Comparison of ENCODE assay signal across 7 cellular contexts in genomic region chr10:84352251-84352842, GRCh38. TPM values are rescaled to one million over a fixed set of nuclear protein-coding genes. Genes with fewer than 3 reads are reported as not detected.
DNase-seq lines count a peak whose midpoint lies in the region; ATAC-seq and TF ChIP-seq lines count a peak whose summit lies in the region.

No MANE protein-coding gene starts in this region.

- no peak overlapping the region for H3K4me3 Mint-ChIP-seq in WTC11

- peaks cover 12% of the 10 kb centered on the region for H3K9me3 Mint-ChIP-seq in WTC11

- H3K36me3 Mint-ChIP-seq in WTC11 = peaks cover 14% of the 10 kb centered on the region

- peak; percentile 57 for DNase-seq in Jurkat, Clone E6-1 (ENCODE audit: low read depth, low spot score)
- peak; percentile 82 for DNase-seq in WTC11 (ENCODE audit: low spot score)
- DNase-seq in breast epithelium (ENCODE audit: low spot score in 2 of 2) = peak in 1 of 2 donors; percentile 36
- peak; percentile 69 for DNase-seq in left kidney (ENCODE audit: low read depth, low spot score)
- DNase-seq in stimulated activated CD8-positive, alpha-beta memory T cell treated with anti-CD3 and anti-CD28 coated beads, Interleukin-12 subunit alpha, Interleukin-12 subunit beta, amount 100 ng/mL, for 24 hours (ENCODE audit: extremely low read depth) = peak; percentile 30

- no peaks in the 10 kb centered on the region for H3K27me3 Mint-ChIP-seq in WTC11 (ENCODE audit: low read depth)

- POLR2A ChIA-PET in WTC11 (lab: Charles Lee) = interaction anchor here (0.6 to 1.3 kb wide), 2 partner anchors 14 to 183 kb away, joined by 3 to 6 read pairs; no protein-coding TSS in a partner anchor

- no peak overlapping the region for H3K27ac ChIP-seq in breast epithelium

- no peaks in the 10 kb centered on the region for H3K4me1 ChIP-seq in breast epithelium

- intact Hi-C loops in breast epithelium (cut with DNase I; ENCODE audit: low total_unique reads) = no loop called here

- peak; percentile 92 for TF ChIP-seq CTCF in GM12873 (IDR thresholded peaks at IDR 0.05; ENCODE audit: insufficient read depth, low read depth, low read length, missing control alignments)
- TF ChIP-seq CTCF in WTC11 (IDR thresholded peaks at IDR 0.05) = peak; percentile 62; the same call in 1 of the 2 replicates
- TF ChIP-seq CTCF in breast epithelium (IDR thresholded peaks at IDR 0.05) = peak in 2 of 3 donors; percentile 35 to 40

- no peaks in the 10 kb centered on the region for H3K36me3 ChIP-seq in breast epithelium

- H3K9me3 ChIP-seq in breast epithelium = no peaks in the 10 kb centered on the region

- no peak overlapping the region for H3K4me3 ChIP-seq in Jurkat, Clone E6-1 (ENCODE audit: low read length)
- H3K4me3 ChIP-seq in breast epithelium = no peak overlapping the region

- peak; percentile 96 for ATAC-seq in GM21717 (IDR thresholded peaks at IDR 0.05; ENCODE audit: unreplicated experiment)
- peak; percentile 93 for ATAC-seq in WTC11

- H3K4me1 Mint-ChIP-seq in WTC11 = peaks cover 53% of the 10 kb centered on the region

- TF ChIP-seq POLR2A in breast epithelium (IDR thresholded peaks at IDR 0.05) = no peak

- no peaks in the 10 kb centered on the region for H3K27me3 ChIP-seq in breast epithelium

- H3K27ac Mint-ChIP-seq in WTC11 = no peak overlapping the region

- CTCF ChIA-PET in WTC11 (lab: Charles Lee) = interaction anchor here (0.5 to 4.9 kb wide), 36 partner anchors 9 to 261 kb away, joined by 3 to 48 read pairs (median 4); partner anchors contain the start of genes CCSER2 and RGR

TF ChIP-seq in WTC11, 78 proteins besides CTCF, POLR2A, EP300 and RAD21:
- TF ChIP-seq GRHL2 (CRISPR knock-in tag; IDR thresholded peaks at IDR 0.05; ENCODE audit: insufficient replicate concordance, severe bottlenecking) = no peak
- TF ChIP-seq ATF1 (CRISPR knock-in tag; IDR thresholded peaks at IDR 0.05) = no peak
- TF ChIP-seq NFE2L1 (CRISPR knock-in tag; IDR thresholded peaks at IDR 0.05) = no peak
- no peak for TF ChIP-seq AFF4 (CRISPR knock-in tag; IDR thresholded peaks at IDR 0.05; ENCODE audit: borderline replicate concordance)
- TF ChIP-seq ZNF532 (CRISPR knock-in tag; IDR thresholded peaks at IDR 0.05; ENCODE audit: borderline replicate concordance) = no peak
- no peak for TF ChIP-seq MAX (CRISPR knock-in tag; IDR thresholded peaks at IDR 0.05)
- no peak for TF ChIP-seq NFYB (CRISPR knock-in tag; conservative IDR thresholded peaks at IDR 0.05; ENCODE audit: low read depth)
- TF ChIP-seq ELF4 (CRISPR knock-in tag; IDR thresholded peaks at IDR 0.05; ENCODE audit: low read depth) = no peak
- TF ChIP-seq GTF2I (CRISPR knock-in tag; conservative IDR thresholded peaks at IDR 0.05) = no peak
- no peak for TF ChIP-seq TP53 (CRISPR knock-in tag; IDR thresholded peaks at IDR 0.05)
- TF ChIP-seq ZNF425 (CRISPR knock-in tag; conservative IDR thresholded peaks at IDR 0.05) = no peak
- no peak for TF ChIP-seq ZMAT4 (CRISPR knock-in tag; IDR thresholded peaks at IDR 0.05)
- TF ChIP-seq ESRRA (CRISPR knock-in tag; IDR thresholded peaks at IDR 0.05; ENCODE audit: borderline replicate concordance) = no peak
- no peak for TF ChIP-seq ZNF317 (CRISPR knock-in tag; IDR thresholded peaks at IDR 0.05; ENCODE audit: borderline replicate concordance, low read depth)
- TF ChIP-seq ZBTB43 (CRISPR knock-in tag; IDR thresholded peaks at IDR 0.05) = no peak

RNA-seq across cellular contexts. Expression of gene CCSER2, which starts 24.0 kb away (rescaled TPM):
- polyA plus RNA-seq in Jurkat, Clone E6-1 (2012; ENCODE audit: insufficient read depth, insufficient read length) = 20.6 TPM
- total RNA-seq in WTC11 (2021) = 21.4 to 30.6 TPM (median 22.7 TPM) in 3 replicates
- 10 to 100 TPM; 49.8 to 61.2 (median 49.9) TPM for total RNA-seq in breast epithelium

Comparison
In these comparisons a context has a peak if more than half of its experiments do, and no peak if none do; other contexts are left out.
1. CTCF ChIP-seq: peak in every context shown above with its lines; median percentile 92 in GM12873; 62 in WTC11; 38 in breast epithelium.